10 cellular contexts compared by ENCODE assay signal in genomic region chr6:27296106-27296783, GRCh38. TPM values are rescaled to one million over a fixed set of nuclear protein-coding genes. Genes with fewer than 3 reads are reported as not detected.
A peak's percentile ranks its signal among the peaks of the same experiment; 100 is the strongest.
DNase-seq lines count a peak whose midpoint lies in the region; ATAC-seq and TF ChIP-seq lines count a peak whose summit lies in the region.
"Had no signal": no experiment of that assay in that cellular context is flagged by ENCODE, and none has a peak within 500 bp of the region (broad histone marks: within the 10 kb centered on the region; RNA-seq: fewer than 3 reads in every experiment).

No MANE protein-coding gene starts in this region.

- H3K27ac Mint-ChIP-seq in HFFc6 = peak overlapping the region; percentile 62

- no peaks in the 10 kb centered on the region for H3K36me3 ChIP-seq in esophagus squamous epithelium

- H3K36me3 Mint-ChIP-seq in HFFc6 (ENCODE audit: low read depth) = no peaks in the 10 kb centered on the region

- H3K9me3 Mint-ChIP-seq in HFFc6 = no peaks in the 10 kb centered on the region

- intact Hi-C loops in esophagus squamous epithelium (cut with DNase I) = no loop called here

- H3K27ac ChIP-seq in esophagus squamous epithelium = no peak overlapping the region

- ATAC-seq in GM18868 (IDR thresholded peaks at IDR 0.05; ENCODE audit: unreplicated experiment) (no peak), HG03135 (IDR thresholded peaks at IDR 0.05; ENCODE audit: unreplicated experiment) (no peak)

- H3K4me3 ChIP-seq in AG09309 (ENCODE audit: control insufficient read depth, low read depth, low read length) = peak overlapping the region; percentile 56
- no peak overlapping the region for H3K4me3 ChIP-seq in esophagus squamous epithelium

- no peak for TF ChIP-seq POLR2A in esophagus squamous epithelium (IDR thresholded peaks at IDR 0.05)

- 11 to 17% methylated on average over 23 to 27 of the region's 27 CpGs for WGBS in esophagus squamous epithelium, 2 donors

- H3K9me3 ChIP-seq in esophagus squamous epithelium = peaks cover 0 to 10% (median 7%) of the 10 kb centered on the region in 3 donors

- H3K27me3 Mint-ChIP-seq in HFFc6 (ENCODE audit: insufficient read depth) = peaks cover 4% of the 10 kb centered on the region

- TF ChIP-seq CTCF in AG09309 (IDR thresholded peaks at IDR 0.05; ENCODE audit: control insufficient read depth, insufficient read depth, low read depth, low read length, missing control alignments) = no peak
- TF ChIP-seq CTCF in HFFc6 (IDR thresholded peaks at IDR 0.05) = no peak
- TF ChIP-seq CTCF in esophagus squamous epithelium (IDR thresholded peaks at IDR 0.05) = no peak

- peaks cover 51% of the 10 kb centered on the region for H3K4me1 Mint-ChIP-seq in HFFc6 (ENCODE audit: low read depth)

- H3K4me1 ChIP-seq in esophagus squamous epithelium = peaks cover 0 to 6% (median 0%) of the 10 kb centered on the region in 3 donors

- H3K27me3 ChIP-seq in esophagus squamous epithelium = peaks cover 3 to 100% (median 25%) of the 10 kb centered on the region in 4 donors

- H3K4me3 Mint-ChIP-seq in HFFc6 = peak overlapping the region; percentile 94

- DNase-seq in AG09309 (ENCODE audit: low read depth) (no peak), HFFc6 (peak; percentile 46), amniotic epithelial cell (ENCODE audit: low read depth) (peak; percentile 20), islet precursor cell (peak; percentile 89), esophagus squamous epithelium (lab: John Stamatoyannopoulos, UW) (no peak)
- DNase-seq in activated T-cell treated with anti-CD3 and anti-CD28 coated beads, Interleukin-2, amount 50 U/mL, for 48 hours = no peak
- DNase-seq: caudate nucleus, nucleus accumbens had no signal

RNA-seq across cellular contexts. Expression of gene POM121L2, which starts 15.8 kb away (rescaled TPM):
- not detected for total RNA-seq in HFFc6 (2021; fragmentation: NEBNext Ultra II Directional; extraction: Animal tissue kit (Norgen Biotek cat#: 25700))
- total RNA-seq in esophagus squamous epithelium = not detected

RNA-seq across cellular contexts. Expression of gene PRSS16, which starts 48.7 kb away (rescaled TPM):
- not detected for total RNA-seq in HFFc6 (2021; fragmentation: NEBNext Ultra II Directional; extraction: Animal tissue kit (Norgen Biotek cat#: 25700))
- total RNA-seq in esophagus squamous epithelium = 10 to 100 TPM in 3 of 4 donors, 1 to 10 TPM in 1; 5.1 to 25.7 (median 11.0) TPM

Comparison
In these comparisons a context has a peak if more than half of its experiments do, and no peak if none do; other contexts are left out.
1. DNase-seq: peak in HFFc6 (single experiment), amniotic epithelial cell (single experiment) and islet precursor cell (single experiment); none in AG09309 (single experiment), activated T-cell treated with anti-CD3 and anti-CD28 coated beads, Interleukin-2, amount 50 U/mL, for 48 hours (0 of 2) and esophagus squamous epithelium (single experiment).
2. RNA of gene PRSS16, which starts 48.7 kb away (total RNA-seq): 5.1 to 25.7 TPM in esophagus squamous epithelium; not detected in HFFc6; every median in the first group is over 4 times any median in the second.